8 cellular contexts compared by ENCODE assay signal in genomic region chr14:94129758-94130414, GRCh38. TPM values are rescaled to one million over a fixed set of nuclear protein-coding genes. Genes with fewer than 3 reads are reported as not detected.
DNase-seq lines count a peak whose midpoint lies in the region; ATAC-seq and TF ChIP-seq lines count a peak whose summit lies in the region.

No MANE protein-coding gene starts in this region.

- ATAC-seq in HG02763 (IDR thresholded peaks at IDR 0.05; ENCODE audit: unreplicated experiment) (peak; percentile 12), HG02852 (IDR thresholded peaks at IDR 0.05; ENCODE audit: unreplicated experiment) (no peak), HG02885 (IDR thresholded peaks at IDR 0.05; ENCODE audit: poor library complexity, unreplicated experiment) (no peak)

- intact Hi-C loops in breast epithelium (cut with DNase I; ENCODE audit: low total_unique reads), result loop anchor here (10.0 kb wide), 1 partner anchor 95 kb away; no protein-coding TSS in a partner anchor

- TF ChIP-seq POLR2A in breast epithelium (IDR thresholded peaks at IDR 0.05), result no peak

- no peak for TF ChIP-seq CTCF in breast epithelium (IDR thresholded peaks at IDR 0.05)
- TF ChIP-seq CTCF in retinal pigment epithelial cell (conservative IDR thresholded peaks at IDR 0.05; ENCODE audit: low read depth, low read length), result no peak

- H3K36me3 ChIP-seq in breast epithelium, result no peaks in the 10 kb centered on the region

- peak overlapping the region; percentile 88 to 93 for H3K27ac ChIP-seq in breast epithelium

- no peaks in the 10 kb centered on the region for H3K4me1 ChIP-seq in breast epithelium

- peak overlapping the region; percentile 49 to 74 (median 66) for H3K4me3 ChIP-seq in breast epithelium
- peak overlapping the region; percentile 78 for H3K4me3 ChIP-seq in iPS-11a (ENCODE audit: low read depth, low read length)
- H3K4me3 ChIP-seq in retinal pigment epithelial cell (ENCODE audit: low read length), result peak overlapping the region; percentile 68

- no peaks in the 10 kb centered on the region for H3K27me3 ChIP-seq in breast epithelium

- peak; percentile 67 for DNase-seq in CD1c-positive myeloid dendritic cell (ENCODE audit: extremely low spot score)
- DNase-seq in RPMI7951 (ENCODE audit: low read depth), result peak; percentile 57
- DNase-seq in breast epithelium (ENCODE audit: low spot score in 2 of 2), result no peak
- no peak for DNase-seq in retinal pigment epithelial cell (ENCODE audit: low read depth)

- no peaks in the 10 kb centered on the region for H3K9me3 ChIP-seq in breast epithelium

RNA-seq across cellular contexts. Expression of gene IFI27L2, which starts 0.5 kb away (rescaled TPM):
- 190 and 212 TPM in 2 replicates for total RNA-seq in RPMI7951 (2014; rRNA removed; shearing (Covaris generic))
- 10 to 100 TPM; 74.2 to 98.8 (median 92.1) TPM for total RNA-seq in breast epithelium

RNA-seq across cellular contexts. Expression of gene IFI27, which starts 19.4 kb away (rescaled TPM):
- 11.3 and 28.8 TPM in 2 replicates for total RNA-seq in RPMI7951 (2014; rRNA removed; shearing (Covaris generic))
- total RNA-seq in breast epithelium, result 100 to 1,000 TPM; 101 to 196 (median 160) TPM

RNA-seq across cellular contexts. Expression of gene PPP4R4, which starts 44.2 kb away (rescaled TPM):
- total RNA-seq in RPMI7951 (2014; rRNA removed; shearing (Covaris generic)), result 0.36 and 0.39 TPM in 2 replicates
- 1 to 10 TPM in 2 of 3 donors, under 1 TPM in 1; 0.48 to 7.9 (median 7.2) TPM for total RNA-seq in breast epithelium

RNA-seq across cellular contexts. Expression of gene IFI27L1, which starts 48.8 kb away (rescaled TPM):
- total RNA-seq in RPMI7951 (2014; rRNA removed; shearing (Covaris generic)), result 8.9 and 20.8 TPM in 2 replicates
- total RNA-seq in breast epithelium, result 10 to 100 TPM in 2 of 3 donors, 1 to 10 TPM in 1; 6.6 to 14.5 (median 10.6) TPM

RNA-seq across cellular contexts. Expression of gene DDX24, which starts 48.9 kb away (rescaled TPM):
- 115 and 151 TPM in 2 replicates for total RNA-seq in RPMI7951 (2014; rRNA removed; shearing (Covaris generic))
- total RNA-seq in breast epithelium, result 100 to 1,000 TPM; 156 to 201 (median 172) TPM

Comparison
In these comparisons a context has a peak if more than half of its experiments do, and no peak if none do; other contexts are left out.
1. DNase-seq: peak in CD1c-positive myeloid dendritic cell (single experiment) and RPMI7951 (single experiment); none in breast epithelium (0 of 2) and retinal pigment epithelial cell (single experiment).
2. Peak in every context shown above with its lines, with median percentiles within 50 percentile points of each other: H3K4me3 ChIP-seq.